ENCODE assay signal across 1 cellular context in the genomic region with DNA sequence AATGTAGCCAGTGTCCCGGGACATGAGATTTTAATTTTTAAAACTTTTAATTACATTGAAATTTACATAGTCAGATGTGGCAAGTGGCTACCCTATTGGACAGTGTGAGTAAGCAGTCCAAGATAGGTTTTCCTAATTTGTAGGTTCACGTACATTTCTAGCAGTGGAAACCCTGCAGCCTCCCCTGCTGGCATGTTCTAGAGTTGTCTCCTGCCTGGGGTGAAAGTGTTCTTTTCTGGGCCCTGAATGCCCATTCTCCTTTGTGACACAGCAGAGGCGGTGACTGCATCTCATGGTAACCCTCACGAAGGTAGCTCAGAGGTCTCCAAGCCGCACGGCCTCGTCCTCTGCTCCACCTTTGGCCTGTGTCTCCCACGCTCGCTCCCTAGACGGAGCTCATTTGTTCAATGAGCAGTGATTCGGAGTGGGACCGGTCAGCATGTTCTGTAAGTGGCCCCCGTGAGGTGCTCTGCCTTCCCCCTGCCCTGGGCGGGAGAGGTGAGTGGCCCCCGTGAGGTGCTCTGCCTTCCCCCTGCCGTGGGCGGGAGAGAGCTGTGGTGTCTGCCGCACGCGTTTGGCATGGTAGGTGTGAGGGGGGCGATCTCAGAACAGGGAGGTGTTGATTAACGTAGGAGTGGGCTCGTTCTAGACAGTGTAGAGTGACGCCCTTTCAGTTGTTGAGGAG.
A peak's percentile ranks its signal among the peaks of the same experiment; 100 is the strongest.
TF ChIP-seq lines count a peak whose summit lies in the region.

No MANE protein-coding gene starts in this region.

TF ChIP-seq in HEK293, 187 proteins besides CTCF, POLR2A, EP300 and RAD21 (continued from another document):
- TF ChIP-seq, protein P1, sequence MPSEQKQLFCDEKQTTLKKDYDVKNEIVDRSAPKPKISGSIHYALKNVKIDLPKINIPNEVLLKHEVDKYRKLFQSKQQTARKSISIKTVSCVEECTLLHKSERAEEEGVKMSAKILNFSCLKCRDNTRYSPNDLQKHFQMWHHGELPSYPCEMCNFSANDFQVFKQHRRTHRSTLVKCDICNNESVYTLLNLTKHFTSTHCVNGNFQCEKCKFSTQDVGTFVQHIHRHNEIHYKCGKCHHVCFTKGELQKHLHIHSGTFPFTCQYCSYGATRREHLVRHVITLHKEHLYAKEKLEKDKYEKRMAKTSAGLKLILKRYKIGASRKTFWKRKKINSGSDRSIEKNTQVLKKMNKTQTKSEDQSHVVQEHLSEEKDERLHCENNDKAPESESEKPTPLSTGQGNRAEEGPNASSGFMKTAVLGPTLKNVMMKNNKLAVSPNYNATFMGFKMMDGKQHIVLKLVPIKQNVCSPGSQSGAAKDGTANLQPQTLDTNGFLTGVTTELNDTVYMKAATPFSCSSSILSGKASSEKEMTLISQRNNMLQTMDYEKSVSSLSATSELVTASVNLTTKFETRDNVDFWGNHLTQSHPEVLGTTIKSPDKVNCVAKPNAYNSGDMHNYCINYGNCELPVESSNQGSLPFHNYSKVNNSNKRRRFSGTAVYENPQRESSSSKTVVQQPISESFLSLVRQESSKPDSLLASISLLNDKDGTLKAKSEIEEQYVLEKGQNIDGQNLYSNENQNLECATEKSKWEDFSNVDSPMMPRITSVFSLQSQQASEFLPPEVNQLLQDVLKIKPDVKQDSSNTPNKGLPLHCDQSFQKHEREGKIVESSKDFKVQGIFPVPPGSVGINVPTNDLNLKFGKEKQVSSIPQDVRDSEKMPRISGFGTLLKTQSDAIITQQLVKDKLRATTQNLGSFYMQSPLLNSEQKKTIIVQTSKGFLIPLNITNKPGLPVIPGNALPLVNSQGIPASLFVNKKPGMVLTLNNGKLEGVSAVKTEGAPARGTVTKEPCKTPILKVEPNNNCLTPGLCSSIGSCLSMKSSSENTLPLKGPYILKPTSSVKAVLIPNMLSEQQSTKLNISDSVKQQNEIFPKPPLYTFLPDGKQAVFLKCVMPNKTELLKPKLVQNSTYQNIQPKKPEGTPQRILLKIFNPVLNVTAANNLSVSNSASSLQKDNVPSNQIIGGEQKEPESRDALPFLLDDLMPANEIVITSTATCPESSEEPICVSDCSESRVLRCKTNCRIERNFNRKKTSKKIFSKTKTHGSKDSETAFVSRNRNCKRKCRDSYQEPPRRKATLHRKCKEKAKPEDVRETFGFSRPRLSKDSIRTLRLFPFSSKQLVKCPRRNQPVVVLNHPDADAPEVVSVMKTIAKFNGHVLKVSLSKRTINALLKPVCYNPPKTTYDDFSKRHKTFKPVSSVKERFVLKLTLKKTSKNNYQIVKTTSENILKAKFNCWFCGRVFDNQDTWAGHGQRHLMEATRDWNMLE (tag by site-specific recombination; conservative IDR thresholded peaks at IDR 0.05; ENCODE audit: low read depth): no peak
- peak; percentile 63; the same call in 1 of the 2 replicates for TF ChIP-seq EGR2 (tag by site-specific recombination; IDR thresholded peaks at IDR 0.05; ENCODE audit: low read depth)
- TF ChIP-seq, protein P2, sequence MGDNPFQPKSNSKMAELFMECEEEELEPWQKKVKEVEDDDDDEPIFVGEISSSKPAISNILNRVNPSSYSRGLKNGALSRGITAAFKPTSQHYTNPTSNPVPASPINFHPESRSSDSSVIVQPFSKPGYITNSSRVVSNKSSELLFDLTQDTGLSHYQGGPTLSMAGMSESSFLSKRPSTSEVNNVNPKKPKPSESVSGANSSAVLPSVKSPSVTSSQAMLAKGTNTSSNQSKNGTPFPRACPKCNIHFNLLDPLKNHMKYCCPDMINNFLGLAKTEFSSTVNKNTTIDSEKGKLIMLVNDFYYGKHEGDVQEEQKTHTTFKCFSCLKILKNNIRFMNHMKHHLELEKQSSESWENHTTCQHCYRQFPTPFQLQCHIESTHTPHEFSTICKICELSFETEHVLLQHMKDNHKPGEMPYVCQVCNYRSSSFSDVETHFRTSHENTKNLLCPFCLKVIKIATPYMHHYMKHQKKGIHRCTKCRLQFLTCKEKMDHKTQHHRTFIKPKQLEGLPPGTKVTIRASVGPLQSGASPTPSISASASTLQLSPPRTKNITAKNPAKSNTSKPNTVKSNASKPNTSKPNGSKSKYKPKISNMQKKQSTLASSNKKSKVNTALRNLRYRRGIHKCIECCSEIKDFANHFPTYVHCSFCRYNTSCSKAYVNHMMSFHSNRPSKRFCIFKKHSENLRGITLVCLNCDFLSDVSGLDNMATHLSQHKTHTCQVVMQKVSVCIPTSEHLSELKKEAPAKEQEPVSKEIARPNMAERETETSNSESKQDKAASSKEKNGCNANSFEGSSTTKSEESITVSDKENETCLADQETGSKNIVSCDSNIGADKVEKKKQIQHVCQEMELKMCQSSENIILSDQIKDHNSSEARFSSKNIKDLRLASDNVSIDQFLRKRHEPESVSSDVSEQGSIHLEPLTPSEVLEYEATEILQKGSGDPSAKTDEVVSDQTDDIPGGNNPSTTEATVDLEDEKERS (tag by site-specific recombination; IDR thresholded peaks at IDR 0.05): no peak
- TF ChIP-seq, protein P3, sequence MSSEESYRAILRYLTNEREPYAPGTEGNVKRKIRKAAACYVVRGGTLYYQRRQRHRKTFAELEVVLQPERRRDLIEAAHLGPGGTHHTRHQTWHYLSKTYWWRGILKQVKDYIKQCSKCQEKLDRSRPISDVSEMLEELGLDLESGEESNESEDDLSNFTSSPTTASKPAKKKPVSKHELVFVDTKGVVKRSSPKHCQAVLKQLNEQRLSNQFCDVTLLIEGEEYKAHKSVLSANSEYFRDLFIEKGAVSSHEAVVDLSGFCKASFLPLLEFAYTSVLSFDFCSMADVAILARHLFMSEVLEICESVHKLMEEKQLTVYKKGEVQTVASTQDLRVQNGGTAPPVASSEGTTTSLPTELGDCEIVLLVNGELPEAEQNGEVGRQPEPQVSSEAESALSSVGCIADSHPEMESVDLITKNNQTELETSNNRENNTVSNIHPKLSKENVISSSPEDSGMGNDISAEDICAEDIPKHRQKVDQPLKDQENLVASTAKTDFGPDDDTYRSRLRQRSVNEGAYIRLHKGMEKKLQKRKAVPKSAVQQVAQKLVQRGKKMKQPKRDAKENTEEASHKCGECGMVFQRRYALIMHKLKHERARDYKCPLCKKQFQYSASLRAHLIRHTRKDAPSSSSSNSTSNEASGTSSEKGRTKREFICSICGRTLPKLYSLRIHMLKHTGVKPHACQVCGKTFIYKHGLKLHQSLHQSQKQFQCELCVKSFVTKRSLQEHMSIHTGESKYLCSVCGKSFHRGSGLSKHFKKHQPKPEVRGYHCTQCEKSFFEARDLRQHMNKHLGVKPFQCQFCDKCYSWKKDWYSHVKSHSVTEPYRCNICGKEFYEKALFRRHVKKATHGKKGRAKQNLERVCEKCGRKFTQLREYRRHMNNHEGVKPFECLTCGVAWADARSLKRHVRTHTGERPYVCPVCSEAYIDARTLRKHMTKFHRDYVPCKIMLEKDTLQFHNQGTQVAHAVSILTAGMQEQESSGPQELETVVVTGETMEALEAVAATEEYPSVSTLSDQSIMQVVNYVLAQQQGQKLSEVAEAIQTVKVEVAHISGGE (tag by site-specific recombination; conservative IDR thresholded peaks at IDR 0.05; ENCODE audit: low read depth): no peak
- TF ChIP-seq, protein P4, sequence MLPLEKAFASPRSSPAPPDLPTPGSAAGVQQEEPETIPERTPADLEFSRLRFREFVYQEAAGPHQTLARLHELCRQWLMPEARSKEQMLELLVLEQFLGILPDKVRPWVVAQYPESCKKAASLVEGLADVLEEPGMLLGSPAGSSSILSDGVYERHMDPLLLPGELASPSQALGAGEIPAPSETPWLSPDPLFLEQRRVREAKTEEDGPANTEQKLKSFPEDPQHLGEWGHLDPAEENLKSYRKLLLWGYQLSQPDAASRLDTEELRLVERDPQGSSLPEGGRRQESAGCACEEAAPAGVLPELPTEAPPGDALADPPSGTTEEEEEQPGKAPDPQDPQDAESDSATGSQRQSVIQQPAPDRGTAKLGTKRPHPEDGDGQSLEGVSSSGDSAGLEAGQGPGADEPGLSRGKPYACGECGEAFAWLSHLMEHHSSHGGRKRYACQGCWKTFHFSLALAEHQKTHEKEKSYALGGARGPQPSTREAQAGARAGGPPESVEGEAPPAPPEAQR (tag by site-specific recombination; IDR thresholded peaks at IDR 0.05): no peak
